Comparison of ENCODE assay signal across 14 cellular contexts in the genomic region with DNA sequence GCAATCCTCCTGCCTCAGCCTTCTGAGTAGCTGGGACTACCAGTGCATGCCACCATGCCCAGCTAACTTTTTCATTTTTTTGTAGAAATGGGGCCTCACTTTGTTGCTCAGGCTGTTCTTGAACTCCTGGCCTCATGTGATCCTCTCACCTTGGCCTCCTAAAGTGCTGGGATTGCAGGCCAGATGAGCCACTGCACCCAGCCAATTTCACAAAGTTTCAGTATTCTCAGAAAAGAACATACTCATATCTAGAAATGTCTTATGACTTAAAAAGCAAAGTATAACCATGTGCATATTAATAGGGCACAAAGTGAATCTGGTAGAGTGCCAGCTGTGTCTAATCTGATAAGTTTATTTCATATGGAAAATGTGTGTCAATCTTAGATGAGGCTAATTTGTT.
DNase-seq lines count a peak whose midpoint lies in the region; ATAC-seq, FAIRE-seq and TF ChIP-seq lines count a peak whose summit lies in the region.
"Had no signal": no experiment of that assay in that cellular context is flagged by ENCODE, and none has a peak within 500 bp of the region (broad histone marks: within the 10 kb centered on the region; RNA-seq: fewer than 3 reads in every experiment).

No MANE protein-coding gene starts in this region.

- FAIRE-seq in GM12892 (lab: Jason Lieb, UNC) (peak; percentile 86), H54 (lab: Jason Lieb, UNC) (no peak)
- FAIRE-seq: G401.6 had no signal

- ATAC-seq in GM21619 (IDR thresholded peaks at IDR 0.05; ENCODE audit: unreplicated experiment): peak; percentile 46
- ATAC-seq: Right ventricle myocardium inferior had no signal

- TF ChIP-seq CTCF in GM10266 (IDR thresholded peaks at IDR 0.05; ENCODE audit: control insufficient read depth, insufficient read depth, low read depth, missing control alignments): no peak

- no peaks in the 10 kb centered on the region for H3K27me3 Mint-ChIP-seq in activated CD4-positive, alpha-beta memory T cell treated with anti-CD3 and anti-CD28 coated beads, Interleukin-2, amount 10 ng/mL, durations not matched to agents 7 days and 5 days
- H3K27me3 Mint-ChIP-seq: dendritic cell treated with granulocyte-macrophage colony-stimulating factor and Interleukin-4, amounts not matched to agents 40 ng/mL and 50 ng/mL, for 4 days had no signal

- H3K36me3 Mint-ChIP-seq in activated CD4-positive, alpha-beta memory T cell treated with anti-CD3 and anti-CD28 coated beads, Interleukin-2, amount 10 ng/mL, durations not matched to agents 7 days and 5 days (ENCODE audit: low read depth): peaks cover 20% of the 10 kb centered on the region

- H3K4me1 Mint-ChIP-seq in activated CD4-positive, alpha-beta memory T cell treated with anti-CD3 and anti-CD28 coated beads, Interleukin-2, amount 10 ng/mL, durations not matched to agents 7 days and 5 days: peaks cover 59% of the 10 kb centered on the region

- TF ChIP-seq POLR2A in GM12892 (IDR thresholded peaks at IDR 0.05; ENCODE audit: low read depth, low read length) (no peak), H54 (IDR thresholded peaks at IDR 0.05; ENCODE audit: low read depth, low read length) (no peak)

- H3K4me3 Mint-ChIP-seq in activated CD4-positive, alpha-beta memory T cell treated with anti-CD3 and anti-CD28 coated beads, Interleukin-2, amount 10 ng/mL, durations not matched to agents 7 days and 5 days: no peak overlapping the region
- H3K4me3 Mint-ChIP-seq: dendritic cell treated with granulocyte-macrophage colony-stimulating factor and Interleukin-4, amounts not matched to agents 40 ng/mL and 50 ng/mL, for 4 days had no signal

- peaks cover 7% of the 10 kb centered on the region for H3K9me3 Mint-ChIP-seq in activated CD4-positive, alpha-beta memory T cell treated with anti-CD3 and anti-CD28 coated beads, Interleukin-2, amount 10 ng/mL, durations not matched to agents 7 days and 5 days
- H3K9me3 Mint-ChIP-seq: dendritic cell treated with granulocyte-macrophage colony-stimulating factor and Interleukin-4, amounts not matched to agents 40 ng/mL and 50 ng/mL, for 4 days had no signal

- POLR2A ChIA-PET in activated CD4-positive, alpha-beta memory T cell treated with anti-CD3 and anti-CD28 coated beads, Interleukin-2, amount 10 ng/mL, durations not matched to agents 7 days and 5 days (lab: Charles Lee): interaction anchor here (0.9 to 1.5 kb wide), 2 partner anchors 56 to 87 kb away, joined by 5 read pairs; no protein-coding TSS in a partner anchor

- H3K27ac Mint-ChIP-seq in activated CD4-positive, alpha-beta memory T cell treated with anti-CD3 and anti-CD28 coated beads, Interleukin-2, amount 10 ng/mL, durations not matched to agents 7 days and 5 days: no peak overlapping the region
- H3K27ac Mint-ChIP-seq: dendritic cell treated with granulocyte-macrophage colony-stimulating factor and Interleukin-4, amounts not matched to agents 40 ng/mL and 50 ng/mL, for 4 days had no signal

- DNase-seq in GM12892 (ENCODE audit: insufficient read length): no peak
- DNase-seq in activated CD4-positive, alpha-beta memory T cell treated with anti-CD3 and anti-CD28 coated beads, Interleukin-2, amount 10 ng/mL, durations not matched to agents 7 days and 5 days: peak; percentile 18
- peak; percentile 49 for DNase-seq in stimulated activated CD4-positive, alpha-beta T cell treated with anti-CD3 and anti-CD28 coated beads, Interleukin-15, amount 100 ng/mL, for 24 hours
- no peak for DNase-seq in GOT3 (lab: John Stamatoyannopoulos, UW)
- DNase-seq in GM10266 (ENCODE audit: extremely low spot score): no peak
- DNase-seq in H54 (ENCODE audit: insufficient read length, low spot score): no peak
- DNase-seq: IMR-90, midbrain, NCI-H1417, NCI-H526 had no signal

- CTCF ChIA-PET in activated CD4-positive, alpha-beta memory T cell treated with anti-CD3 and anti-CD28 coated beads, Interleukin-2, amount 10 ng/mL, durations not matched to agents 7 days and 5 days (lab: Charles Lee): interaction anchor here (1.1 kb wide), 1 partner anchor 97 kb away, joined by 3 read pairs; no protein-coding TSS in a partner anchor

Comparison
In these comparisons a context has a peak if more than half of its experiments do, and no peak if none do; other contexts are left out.
1. DNase-seq: peak in activated CD4-positive, alpha-beta memory T cell treated with anti-CD3 and anti-CD28 coated beads, Interleukin-2, amount 10 ng/mL, durations not matched to agents 7 days and 5 days (single experiment) and stimulated activated CD4-positive, alpha-beta T cell treated with anti-CD3 and anti-CD28 coated beads, Interleukin-15, amount 100 ng/mL, for 24 hours (single experiment); none in GM12892 (single experiment), GOT3 (single experiment), GM10266 (single experiment) and H54 (single experiment).